7 cellular contexts compared by ENCODE assay signal in genomic region chr12:69007166-69007857, GRCh38.
A peak's percentile ranks its signal among the peaks of the same experiment; 100 is the strongest.
DNase-seq lines count a peak whose midpoint lies in the region; ATAC-seq and TF ChIP-seq lines count a peak whose summit lies in the region.

No MANE protein-coding gene starts in this region.

- H3K9me3 Mint-ChIP-seq in HFFc6 (no peaks in the 10 kb centered on the region), chondrocyte (ENCODE audit: low read depth) (no peaks in the 10 kb centered on the region)

- no peaks in the 10 kb centered on the region for H3K27me3 Mint-ChIP-seq in HFFc6 (ENCODE audit: insufficient read depth)
- H3K27me3 Mint-ChIP-seq in chondrocyte (ENCODE audit: low read depth): no peaks in the 10 kb centered on the region

- no peak for ATAC-seq in HG03469 (IDR thresholded peaks at IDR 0.05; ENCODE audit: unreplicated experiment)

- H3K4me3 Mint-ChIP-seq in HFFc6: peak overlapping the region; percentile 85
- peak overlapping the region; percentile 64 for H3K4me3 Mint-ChIP-seq in chondrocyte (ENCODE audit: unreplicated experiment)

- H3K4me1 Mint-ChIP-seq in HFFc6 (ENCODE audit: low read depth) (peaks cover 58% of the 10 kb centered on the region), chondrocyte (ENCODE audit: low read depth) (peaks cover 19% of the 10 kb centered on the region)

- H3K36me3 Mint-ChIP-seq in HFFc6 (ENCODE audit: low read depth) (no peaks in the 10 kb centered on the region), chondrocyte (ENCODE audit: low read depth) (no peaks in the 10 kb centered on the region)

- TF ChIP-seq CTCF in HFFc6 (IDR thresholded peaks at IDR 0.05) (no peak), chondrocyte (IDR thresholded peaks at IDR 0.05) (no peak)

- peak; percentile 48 for DNase-seq in HFFc6
- peak; percentile 40 for DNase-seq in NCI-H2227 (lab: John Stamatoyannopoulos, UW; ENCODE audit: unreplicated experiment)
- no peak for DNase-seq in chondrocyte (ENCODE audit: low spot score)
- DNase-seq in mucosa of gallbladder (ENCODE audit: low spot score): peak; percentile 18
- no peak for DNase-seq in GDM1 (lab: John Stamatoyannopoulos, UW)
- no peak for DNase-seq in GOT3 (lab: John Stamatoyannopoulos, UW)

- H3K27ac Mint-ChIP-seq in HFFc6 (peak overlapping the region; percentile 92), chondrocyte (ENCODE audit: unreplicated experiment) (peak overlapping the region; percentile 75)

Comparison
In these comparisons a context has a peak if more than half of its experiments do, and no peak if none do; other contexts are left out.
1. DNase-seq: peak in HFFc6 (single experiment), NCI-H2227 (single experiment) and mucosa of gallbladder (single experiment); none in chondrocyte (single experiment), GDM1 (single experiment) and GOT3 (single experiment).